Comparison of ENCODE assay signal across 1 cellular context in genomic region chr10:6580279-6581029, GRCh38.
TF ChIP-seq lines count a peak whose summit lies in the region.

No MANE protein-coding gene starts in this region.

TF ChIP-seq in H1, 55 proteins besides CTCF, POLR2A, EP300 and RAD21 (continued from another document):
- peak; percentile 71 for TF ChIP-seq MAX (IDR thresholded peaks at IDR 0.05)
- peak; percentile 69 for TF ChIP-seq E2F6 (IDR thresholded peaks at IDR 0.05)
- peak; percentile 69 for TF ChIP-seq PHF8 (conservative IDR thresholded peaks at IDR 0.05; ENCODE audit: low read depth, low read length)
- peak; percentile 77 for TF ChIP-seq KDM4A (IDR thresholded peaks at IDR 0.05; ENCODE audit: low read depth, low read length, severe bottlenecking)
- TF ChIP-seq KDM1A (IDR thresholded peaks at IDR 0.05; ENCODE audit: borderline replicate concordance, low read length) = no peak
- peak; percentile 61; the same call in 1 of the 2 replicates for TF ChIP-seq RBBP5 (IDR thresholded peaks at IDR 0.05; ENCODE audit: borderline replicate concordance, low read depth, low read length)
- no peak for TF ChIP-seq SIN3A (conservative IDR thresholded peaks at IDR 0.05 in 1 of 2, IDR thresholded peaks at IDR 0.05 in 1 of 2; ENCODE audit: low read depth in 1 of 2, low read length in 2 of 2)
- no peak for TF ChIP-seq EGR1 (IDR thresholded peaks at IDR 0.05; ENCODE audit: borderline replicate concordance, low read depth, low read length)
- TF ChIP-seq TBP (IDR thresholded peaks at IDR 0.05; ENCODE audit: low read depth, low read length) = peak; percentile 16; the same call in 1 of the 2 replicates
- no peak for TF ChIP-seq CHD2 (IDR thresholded peaks at IDR 0.05; ENCODE audit: low read length)
TF ChIP-seq in H1: peak in this region for 7.
